Comparison of ENCODE assay signal across 1 cellular context in genomic region chr7:31029251-31029650, GRCh38.
TF ChIP-seq lines count a peak whose summit lies in the region.

No MANE protein-coding gene starts in this region.

TF ChIP-seq in H1, 55 proteins besides CTCF, POLR2A, EP300 and RAD21 (continued from another document):
- no peak for TF ChIP-seq E2F6 (IDR thresholded peaks at IDR 0.05)
- TF ChIP-seq CBX5 (IDR thresholded peaks at IDR 0.05; ENCODE audit: low read depth, low read length), result no peak
- TF ChIP-seq CTBP2 (IDR thresholded peaks at IDR 0.05; ENCODE audit: borderline replicate concordance, insufficient read depth, insufficient read length, low read length), result no peak
- no peak for TF ChIP-seq NANOG (IDR thresholded peaks at IDR 0.05; ENCODE audit: insufficient read depth, low read depth, low read length, poor library complexity, severe bottlenecking)
- TF ChIP-seq, protein P1, sequence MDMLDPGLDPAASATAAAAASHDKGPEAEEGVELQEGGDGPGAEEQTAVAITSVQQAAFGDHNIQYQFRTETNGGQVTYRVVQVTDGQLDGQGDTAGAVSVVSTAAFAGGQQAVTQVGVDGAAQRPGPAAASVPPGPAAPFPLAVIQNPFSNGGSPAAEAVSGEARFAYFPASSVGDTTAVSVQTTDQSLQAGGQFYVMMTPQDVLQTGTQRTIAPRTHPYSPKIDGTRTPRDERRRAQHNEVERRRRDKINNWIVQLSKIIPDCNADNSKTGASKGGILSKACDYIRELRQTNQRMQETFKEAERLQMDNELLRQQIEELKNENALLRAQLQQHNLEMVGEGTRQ (IDR thresholded peaks at IDR 0.05; ENCODE audit: low read length), result no peak
- no peak for TF ChIP-seq CHD2 (IDR thresholded peaks at IDR 0.05; ENCODE audit: low read length)
- TF ChIP-seq SRF (IDR thresholded peaks at IDR 0.05; ENCODE audit: low read depth, low read length), result no peak
- TF ChIP-seq, protein P2, sequence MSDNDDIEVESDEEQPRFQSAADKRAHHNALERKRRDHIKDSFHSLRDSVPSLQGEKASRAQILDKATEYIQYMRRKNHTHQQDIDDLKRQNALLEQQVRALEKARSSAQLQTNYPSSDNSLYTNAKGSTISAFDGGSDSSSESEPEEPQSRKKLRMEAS (IDR thresholded peaks at IDR 0.05), result no peak
- no peak for TF ChIP-seq TCF12 (IDR thresholded peaks at IDR 0.05; ENCODE audit: low read depth, low read length)
